In the genomic region with DNA sequence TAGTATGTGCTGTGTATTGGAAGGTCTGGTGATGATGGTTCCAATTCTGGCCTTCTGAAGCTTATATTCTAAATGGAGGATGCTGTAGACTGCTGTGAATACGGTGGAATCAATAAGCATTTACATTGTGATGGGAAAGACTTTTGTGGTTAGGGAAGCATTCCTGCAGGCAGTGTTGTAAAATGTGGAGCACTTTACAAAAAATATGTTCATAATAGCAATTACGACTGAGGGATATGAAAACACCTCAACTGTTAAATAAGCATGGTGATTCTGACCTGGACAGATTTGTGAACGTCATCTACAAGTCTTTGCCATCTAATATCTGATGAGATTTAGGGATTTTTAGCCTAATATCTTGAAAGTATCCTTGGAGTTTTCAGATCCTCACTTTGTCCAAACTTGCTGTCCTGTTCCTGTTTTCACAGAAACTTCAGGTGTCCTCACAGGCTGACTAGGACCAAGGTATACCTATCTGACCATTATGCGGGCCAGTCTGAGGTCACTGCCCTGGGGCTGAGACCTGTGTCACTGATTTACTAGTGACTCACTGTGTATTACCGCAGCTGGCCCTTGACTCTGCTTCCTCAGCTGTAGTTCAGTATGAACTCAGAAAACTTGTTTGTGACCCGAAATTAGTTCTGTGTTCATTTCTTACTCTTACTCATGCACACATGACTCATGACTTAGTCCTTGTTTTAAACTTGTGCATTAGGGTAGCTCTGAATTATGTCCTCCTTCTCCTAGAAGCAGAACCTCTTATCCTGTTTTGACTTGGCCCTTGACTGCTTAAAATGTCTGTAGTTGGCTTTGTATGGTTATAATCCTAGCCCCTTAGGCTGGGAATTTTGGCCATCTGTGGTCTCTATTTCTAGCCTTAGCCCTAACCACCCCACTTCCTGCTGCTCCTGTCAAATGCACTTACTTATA, we compare ENCODE assay signal across 8 cellular contexts.
DNase-seq lines count a peak whose midpoint lies in the region; ATAC-seq and TF ChIP-seq lines count a peak whose summit lies in the region.

No MANE protein-coding gene starts in this region.

- no peaks in the 10 kb centered on the region for H3K27me3 Mint-ChIP-seq in progenitor cell of endocrine pancreas

- H3K9me3 Mint-ChIP-seq in progenitor cell of endocrine pancreas (ENCODE audit: low read depth) = peaks cover 6% of the 10 kb centered on the region

- H3K36me3 Mint-ChIP-seq in progenitor cell of endocrine pancreas (ENCODE audit: insufficient read depth) = peaks cover 4% of the 10 kb centered on the region

- peaks cover 74% of the 10 kb centered on the region for H3K4me1 Mint-ChIP-seq in progenitor cell of endocrine pancreas (ENCODE audit: low read depth)

- no peak overlapping the region for H3K4me3 Mint-ChIP-seq in progenitor cell of endocrine pancreas (ENCODE audit: low read depth)

- peak; percentile 93 for ATAC-seq in HG02763 (IDR thresholded peaks at IDR 0.05; ENCODE audit: unreplicated experiment)

- peak overlapping the region; percentile 95 for H3K27ac Mint-ChIP-seq in progenitor cell of endocrine pancreas

- no peak for TF ChIP-seq CTCF in progenitor cell of endocrine pancreas (IDR thresholded peaks at IDR 0.05; ENCODE audit: unreplicated experiment)

- DNase-seq in stimulated activated CD4-positive, alpha-beta T cell treated with anti-CD3 and anti-CD28 coated beads, Interleukin-15, amount 100 ng/mL, for 24 hours = peak; percentile 43
- DNase-seq in stimulated activated CD4-positive, alpha-beta T cell treated with anti-CD3 and anti-CD28 coated beads, Interleukin-4, amount 100 ng/mL, for 4 hours = no peak
- DNase-seq in NCI-H69 (lab: John Stamatoyannopoulos, UW) (peak; percentile 53), dermis microvascular lymphatic vessel endothelial cell (ENCODE audit: low read depth in 2 of 2) (peak; percentile 32 to 96), progenitor cell of endocrine pancreas (ENCODE audit: low spot score, unreplicated experiment) (no peak), retina (no peak), SKM-1 (lab: John Stamatoyannopoulos, UW; ENCODE audit: unreplicated experiment) (no peak)

Comparison
In these comparisons a context has a peak if more than half of its experiments do, and no peak if none do; other contexts are left out.
1. DNase-seq: peak in stimulated activated CD4-positive, alpha-beta T cell treated with anti-CD3 and anti-CD28 coated beads, Interleukin-15, amount 100 ng/mL, for 24 hours (single experiment), NCI-H69 (single experiment) and dermis microvascular lymphatic vessel endothelial cell (2 of 2); none in stimulated activated CD4-positive, alpha-beta T cell treated with anti-CD3 and anti-CD28 coated beads, Interleukin-4, amount 100 ng/mL, for 4 hours (0 of 2), progenitor cell of endocrine pancreas (single experiment), retina (single experiment) and SKM-1 (single experiment).